In genomic region chr9:138042640-138043039, GRCh38 we compare ENCODE assay signal across 20 cellular contexts.
"Had no signal": no experiment of that assay in that cellular context is flagged by ENCODE, and none has a peak within 500 bp of the region (broad histone marks: within the 10 kb centered on the region; RNA-seq: fewer than 3 reads in every experiment).

No MANE protein-coding gene starts in this region.

- H3K4me1 ChIP-seq: upper lobe of left lung had no signal

- H3K36me3 ChIP-seq: heart right ventricle, thoracic aorta, upper lobe of left lung had no signal

- DNase-seq: activated CD4-positive, alpha-beta T cell treated with anti-CD3 and anti-CD28 coated beads, Interleukin-2, amount 10 ng/mL, durations not matched to agents 24 days and 14 days; activated CD8-positive, alpha-beta memory T cell treated with anti-CD3 and anti-CD28 coated beads, Interleukin-2, amount 50 U/mL, for 4 hours; activated effector memory CD4-positive, alpha-beta T cell treated with Interleukin-2 at 50 U/mL for 16 hours; activated naive CD4-positive, alpha-beta T cell treated with anti-CD3 and anti-CD28 coated beads for 36 hours; activated T-cell treated with anti-CD3 and anti-CD28 coated beads, Interleukin-2, amount 50 U/mL, for 48 hours; amygdala; cerebellar nuclear complex; cortex of kidney; erythroblast; foreskin fibroblast; heart right ventricle; naive B cell; retina; stimulated activated CD4-positive, alpha-beta T cell treated with anti-CD3 and anti-CD28 coated beads, Interleukin-4, amount 100 ng/mL, for 1 hour; stimulated activated naive CD4-positive, alpha-beta T cell had no signal

- H3K36me3 Mint-ChIP-seq: naive B cell had no signal

- H3K9me3 ChIP-seq: heart right ventricle, thoracic aorta, upper lobe of left lung had no signal

- H3K27me3 Mint-ChIP-seq: activated CD4-positive, alpha-beta T cell treated with anti-CD3 and anti-CD28 coated beads, Interleukin-2, amount 10 ng/mL, durations not matched to agents 24 days and 14 days had no signal

- H3K9me3 Mint-ChIP-seq: activated CD4-positive, alpha-beta T cell treated with anti-CD3 and anti-CD28 coated beads, Interleukin-2, amount 10 ng/mL, durations not matched to agents 24 days and 14 days; activated naive CD4-positive, alpha-beta T cell treated with anti-CD3 and anti-CD28 coated beads for 36 hours; neural crest cell had no signal

- H3K27me3 ChIP-seq: upper lobe of left lung had no signal

- H3K4me3 Mint-ChIP-seq: activated CD4-positive, alpha-beta T cell treated with anti-CD3 and anti-CD28 coated beads, Interleukin-2, amount 10 ng/mL, durations not matched to agents 24 days and 14 days; activated naive CD4-positive, alpha-beta T cell treated with anti-CD3 and anti-CD28 coated beads for 36 hours; naive B cell; neural crest cell had no signal

- H3K4me3 ChIP-seq: heart right ventricle, lung, thoracic aorta, upper lobe of left lung had no signal

- H3K4me1 Mint-ChIP-seq: activated CD4-positive, alpha-beta T cell treated with anti-CD3 and anti-CD28 coated beads, Interleukin-2, amount 10 ng/mL, durations not matched to agents 24 days and 14 days; naive B cell; neural crest cell had no signal

- H3K27ac Mint-ChIP-seq: activated CD4-positive, alpha-beta T cell treated with anti-CD3 and anti-CD28 coated beads, Interleukin-2, amount 10 ng/mL, durations not matched to agents 24 days and 14 days; activated naive CD4-positive, alpha-beta T cell treated with anti-CD3 and anti-CD28 coated beads for 36 hours; naive B cell; progenitor cell of endocrine pancreas had no signal
